Comparison of ENCODE assay signal across 27 cellular contexts in genomic region chr14:37720131-37720530, GRCh38.
"Had no signal": no experiment of that assay in that cellular context is flagged by ENCODE, and none has a peak within 500 bp of the region (broad histone marks: within the 10 kb centered on the region; RNA-seq: fewer than 3 reads in every experiment).

No MANE protein-coding gene starts in this region.

- H3K79me2 ChIP-seq: parathyroid adenoma had no signal

- H3K4me2 ChIP-seq: neural progenitor cell, smooth muscle cell had no signal

- DNase-seq: natural killer cell; occipital lobe; ovary; posterior cingulate gyrus; psoas muscle; right cardiac atrium; spleen; stimulated activated CD4-positive, alpha-beta T cell treated with anti-CD3 and anti-CD28 coated beads, Interleukin-12 subunit alpha, Interleukin-12 subunit beta, amount 100 ng/mL, for 4 hours; stimulated activated CD4-positive, alpha-beta T cell treated with anti-CD3 and anti-CD28 coated beads, Interleukin-1b, Interleukin-23, amount 100 ng/mL, for 48 hours; stimulated activated CD4-positive, alpha-beta T cell treated with anti-CD3 and anti-CD28 coated beads, Interleukin-4, amount 100 ng/mL, for 1 hour; stimulated activated CD4-positive, alpha-beta T cell treated with anti-CD3 and anti-CD28 coated beads, Interleukin-4, amount 100 ng/mL, for 4 hours; stimulated activated CD8-positive, alpha-beta memory T cell treated with anti-CD3 and anti-CD28 coated beads, Interleukin-4, amount 100 ng/mL, for 48 hours; stimulated activated naive B cell treated with anti-CD40 and anti-IgM and Interleukin-4, amounts not matched to agents 10 μg/mL and 1 μg/mL and 100 μg/mL, for 72 hours; stimulated activated naive CD4-positive, alpha-beta T cell treated with Interleukin-2 at 50 U/mL for 16 hours; stomach; thyroid gland; trophoblast cell; upper lobe of left lung had no signal

- H3K36me3 ChIP-seq: neural progenitor cell, ovary, spleen, stomach, thoracic aorta, thyroid gland, tibial nerve, upper lobe of left lung, vagina had no signal

- H3K9me3 ChIP-seq: ovary, psoas muscle, stomach, thoracic aorta, thyroid gland, tibial nerve, upper lobe of left lung, vagina had no signal

- H3K4me1 ChIP-seq: neural progenitor cell, parathyroid adenoma, psoas muscle, spleen, stomach, thyroid gland, tibial nerve, upper lobe of left lung, vagina had no signal

- H3K27ac ChIP-seq: neural progenitor cell, ovary, parathyroid adenoma, psoas muscle, skin epidermis, spleen, stomach, thoracic aorta, thyroid gland, tibial nerve, upper lobe of left lung, vagina had no signal

- H3K9ac ChIP-seq: neural progenitor cell, parathyroid adenoma had no signal

- H2AFZ ChIP-seq: neural progenitor cell, parathyroid adenoma had no signal

- FAIRE-seq: urothelium cell line had no signal

- H3K27me3 ChIP-seq: neural progenitor cell, ovary, spleen, stomach, thyroid gland, tibial nerve, upper lobe of left lung, vagina had no signal

- ATAC-seq: natural killer cell; psoas muscle; right cardiac atrium; sciatic nerve; stimulated activated naive B cell treated with anti-CD40 and anti-IgM and Interleukin-4, amounts not matched to agents 10 μg/mL and 1 μg/mL and 100 μg/mL, for 72 hours had no signal

- H3K4me3 ChIP-seq: neural progenitor cell, ovary, psoas muscle, skin epidermis, smooth muscle cell, spleen, stomach, thoracic aorta, thyroid gland, tibial nerve, upper lobe of left lung, vagina had no signal
